ENCODE assay signal across 22 cellular contexts in genomic region chr11:20934521-20934920, GRCh38.
"Had no signal": no experiment of that assay in that cellular context is flagged by ENCODE, and none has a peak within 500 bp of the region (broad histone marks: within the 10 kb centered on the region; RNA-seq: fewer than 3 reads in every experiment).

No MANE protein-coding gene starts in this region.

- DNase-seq: activated CD4-positive, alpha-beta memory T cell treated with anti-CD3 and anti-CD28 coated beads for 36 hours; activated CD4-positive, alpha-beta T cell treated with anti-CD3 and anti-CD28 coated beads for 36 hours; activated CD4-positive, alpha-beta T cell treated with anti-CD3 and anti-CD28 coated beads, Interleukin-2, amount 10 ng/mL, durations not matched to agents 24 days and 14 days; activated CD4-positive, CD25-positive, alpha-beta regulatory T cell; activated CD4-positive, CD25-positive, alpha-beta regulatory T cell treated with anti-CD3 and anti-CD28 coated beads, Interleukin-2, amount 50 U/mL, for 72 hours; activated CD8-positive, alpha-beta memory T cell treated with anti-CD3 and anti-CD28 coated beads, Interleukin-2, amount 10 ng/mL, durations not matched to agents 7 days and 5 days; activated CD8-positive, alpha-beta memory T cell treated with anti-CD3 and anti-CD28 coated beads, Interleukin-2, amount 50 U/mL, for 4 hours; activated CD8-positive, alpha-beta T cell treated with anti-CD3 and anti-CD28 coated beads, Interleukin-2, amount 10 ng/mL, durations not matched to agents 7 days and 5 days; activated effector memory CD4-positive, alpha-beta T cell treated with anti-CD3 and anti-CD28 coated beads, Interleukin-2, amount 50 U/mL, for 16 hours; activated naive CD4-positive, alpha-beta T cell treated with anti-CD3 and anti-CD28 coated beads for 36 hours; activated naive CD8-positive, alpha-beta T cell treated with anti-CD3 and anti-CD28 coated beads for 36 hours; activated naive CD8-positive, alpha-beta T cell treated with anti-CD3 and anti-CD28 coated beads, Interleukin-2, amount 50 U/mL, for 24 hours; activated T-cell treated with anti-CD3 and anti-CD28 coated beads, Interleukin-2, amount 50 U/mL, for 1 hour; activated T-cell treated with anti-CD3 and anti-CD28 coated beads, Interleukin-2, amount 50 U/mL, for 48 hours; adrenal gland; aorta; body of pancreas; effector memory CD4-positive, alpha-beta T cell; endodermal cell; foreskin fibroblast; head of caudate nucleus; T-helper 2 cell had no signal
